ENCODE assay signal across 1 cellular context in genomic region chr5:108743344-108743743, GRCh38.
TF ChIP-seq lines count a peak whose summit lies in the region.

No MANE protein-coding gene starts in this region.

TF ChIP-seq in H1, 55 proteins besides CTCF, POLR2A, EP300 and RAD21:
- TF ChIP-seq TEAD4 (IDR thresholded peaks at IDR 0.05; ENCODE audit: low read depth, low read length) (no peak), EGR1 (IDR thresholded peaks at IDR 0.05; ENCODE audit: borderline replicate concordance, low read depth, low read length) (no peak), ATF2 (IDR thresholded peaks at IDR 0.05; ENCODE audit: low read length) (no peak), JUND (IDR thresholded peaks at IDR 0.05; ENCODE audit: low read length) (no peak), CREB1 (IDR thresholded peaks at IDR 0.05) (no peak), ZNF274 (IDR thresholded peaks at IDR 0.05; ENCODE audit: borderline replicate concordance, extremely low read depth, low read length) (no peak), RFX5 (IDR thresholded peaks at IDR 0.05; ENCODE audit: borderline replicate concordance, low read depth, low read length) (no peak), NANOG (IDR thresholded peaks at IDR 0.05; ENCODE audit: insufficient read depth, low read depth, low read length, poor library complexity, severe bottlenecking) (no peak), NRF1 (IDR thresholded peaks at IDR 0.05; ENCODE audit: low read depth, low read length) (no peak)
